ENCODE assay signal across 14 cellular contexts in the genomic region with DNA sequence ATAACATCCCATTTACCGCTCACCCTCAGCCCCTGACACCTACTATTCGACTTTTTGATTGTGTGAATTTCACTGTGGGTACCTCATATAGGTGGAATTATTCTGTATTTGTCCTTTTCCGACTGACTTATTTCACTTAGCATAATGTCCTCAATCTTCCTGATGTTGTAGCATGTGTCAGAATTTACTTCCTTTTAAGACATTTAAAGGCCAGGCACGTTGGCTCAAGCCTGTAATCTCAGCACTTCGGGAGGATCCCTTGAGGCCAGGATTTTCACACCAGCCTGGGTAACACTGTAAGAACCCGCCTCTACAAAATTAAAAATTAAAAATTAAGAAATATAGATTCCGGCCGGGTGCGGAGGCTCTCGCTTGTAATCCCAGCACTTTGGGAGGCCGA. TPM values are rescaled to one million over a fixed set of nuclear protein-coding genes. Genes with fewer than 3 reads are reported as not detected.
DNase-seq lines count a peak whose midpoint lies in the region; ATAC-seq and TF ChIP-seq lines count a peak whose summit lies in the region.
"Had no signal": no experiment of that assay in that cellular context is flagged by ENCODE, and none has a peak within 500 bp of the region (broad histone marks: within the 10 kb centered on the region; RNA-seq: fewer than 3 reads in every experiment).

No MANE protein-coding gene starts in this region.

- H3K27ac Mint-ChIP-seq in GM23338: no peak overlapping the region

- H3K9me3 ChIP-seq in upper lobe of right lung: no peaks in the 10 kb centered on the region
- H3K9me3 ChIP-seq: A549, BLaER1, HAP-1 had no signal

- H3K9me2 ChIP-seq in GM23338 (ENCODE audit: insufficient read depth): no peaks in the 10 kb centered on the region

- H2AFZ ChIP-seq in GM23338: no peak overlapping the region

- H3K36me3 ChIP-seq in GM23338 (ENCODE audit: insufficient read depth) (no peaks in the 10 kb centered on the region), upper lobe of right lung (peaks cover 4% of the 10 kb centered on the region)
- H3K36me3 ChIP-seq: HAP-1 had no signal

- H3K27ac ChIP-seq in GM23338 (ENCODE audit: low read depth) (0 out of 2 replicates have a peak overlapping the region, but pooled peaks have one; percentile 2), upper lobe of right lung (no peak overlapping the region)
- H3K27ac ChIP-seq: A549, BLaER1 had no signal

- H3K27me3 Mint-ChIP-seq in GM23338 (ENCODE audit: insufficient read depth, low read depth, poor library complexity): no peaks in the 10 kb centered on the region

- H3F3A ChIP-seq in GM23338 (replicated peaks; ENCODE audit: low read depth): no peaks in the 10 kb centered on the region

- H3K79me2 ChIP-seq in GM23338 (replicated peaks; ENCODE audit: insufficient read depth): no peaks in the 10 kb centered on the region

- H3K36me3 Mint-ChIP-seq in GM23338 (ENCODE audit: low read depth): peaks cover 17% of the 10 kb centered on the region

- no peak overlapping the region for H3K4me3 Mint-ChIP-seq in GM23338

- H3K4me2 ChIP-seq in GM23338: no peak overlapping the region
- H3K4me2 ChIP-seq: A549, BLaER1 had no signal

- H3K4me1 ChIP-seq in GM23338 (ENCODE audit: insufficient read depth): no peaks in the 10 kb centered on the region
- no peaks in the 10 kb centered on the region for H3K4me1 ChIP-seq in upper lobe of right lung
- H3K4me1 ChIP-seq: A549, BLaER1, HAP-1 had no signal

- H3K27me3 ChIP-seq in GM23338 (ENCODE audit: insufficient read depth) (no peaks in the 10 kb centered on the region), upper lobe of right lung (no peaks in the 10 kb centered on the region)
- H3K27me3 ChIP-seq: BLaER1 had no signal

- no peaks in the 10 kb centered on the region; the same call in 2 of the 3 replicates for H3K4me1 Mint-ChIP-seq in GM23338

- TF ChIP-seq CTCF in GM23338 (conservative IDR thresholded peaks at IDR 0.05; ENCODE audit: low read depth in 2 of 2): no peak
- TF ChIP-seq CTCF in upper lobe of right lung (IDR thresholded peaks at IDR 0.05): no peak

- no peaks in the 10 kb centered on the region for H4K20me1 ChIP-seq in GM23338 (replicated peaks; ENCODE audit: insufficient read depth)

- intact Hi-C loops in upper lobe of right lung (cut with DNase I): no loop called here

- DNase-seq in GM23338 (ENCODE audit: low spot score) (no peak), left lobe of liver (ENCODE audit: low spot score) (peak; percentile 14), mucosa of gallbladder (ENCODE audit: low spot score) (peak; percentile 2), upper lobe of right lung (no peak), occipital lobe (lab: John Stamatoyannopoulos, UW) (no peak), HT-29 (ENCODE audit: low spot score) (no peak)
- DNase-seq: Calu3, DMS 273 treated with DMSO at 0.1 percent for 48 hours had no signal

- ATAC-seq in GM23338 (no peak), left lobe of liver (no peak), upper lobe of right lung (no peak), GM21381 (IDR thresholded peaks at IDR 0.05; ENCODE audit: unreplicated experiment) (no peak)
- ATAC-seq: A549, GM12878, K562 had no signal

- H3K9me3 Mint-ChIP-seq in GM23338: no peaks in the 10 kb centered on the region

- H3K4me3 ChIP-seq in GM23338 (no peak overlapping the region), upper lobe of right lung (peak overlapping the region; percentile 8)
- H3K4me3 ChIP-seq: A549, BLaER1, GM12878, HAP-1, K562 had no signal

TF ChIP-seq in GM23338, 12 proteins besides CTCF, POLR2A, EP300 and RAD21 (continues in another document):
- TF ChIP-seq EZH2phosphoT487 (IDR thresholded peaks at IDR 0.05; ENCODE audit: unreplicated experiment) (no peak), JUNB (IDR thresholded peaks at IDR 0.05; ENCODE audit: unreplicated experiment) (no peak), REST (IDR thresholded peaks at IDR 0.05; ENCODE audit: unreplicated experiment) (no peak), ZNF114 (CRISPR knock-in tag; IDR thresholded peaks at IDR 0.05) (no peak), NANOG (IDR thresholded peaks at IDR 0.05; ENCODE audit: borderline replicate concordance) (no peak), CREB1 (CRISPR knock-in tag; IDR thresholded peaks at IDR 0.05; ENCODE audit: low read depth) (no peak), POLR2AphosphoS5 (IDR thresholded peaks at IDR 0.05; ENCODE audit: low read depth) (no peak)
- TF ChIP-seq, protein P1, sequence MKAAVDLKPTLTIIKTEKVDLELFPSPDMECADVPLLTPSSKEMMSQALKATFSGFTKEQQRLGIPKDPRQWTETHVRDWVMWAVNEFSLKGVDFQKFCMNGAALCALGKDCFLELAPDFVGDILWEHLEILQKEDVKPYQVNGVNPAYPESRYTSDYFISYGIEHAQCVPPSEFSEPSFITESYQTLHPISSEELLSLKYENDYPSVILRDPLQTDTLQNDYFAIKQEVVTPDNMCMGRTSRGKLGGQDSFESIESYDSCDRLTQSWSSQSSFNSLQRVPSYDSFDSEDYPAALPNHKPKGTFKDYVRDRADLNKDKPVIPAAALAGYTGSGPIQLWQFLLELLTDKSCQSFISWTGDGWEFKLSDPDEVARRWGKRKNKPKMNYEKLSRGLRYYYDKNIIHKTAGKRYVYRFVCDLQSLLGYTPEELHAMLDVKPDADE (IDR thresholded peaks at IDR 0.05): no peak

RNA-seq across cellular contexts. Expression of gene ZNF490, which starts 13.0 kb away (rescaled TPM):
- total RNA-seq in GM23338 (2014; rRNA removed; shearing (Covaris generic)): 7.3 and 8.5 TPM in 2 replicates
- 1.3 and 1.4 TPM in 2 replicates for polyA plus RNA-seq in GM23338 (2016; fragmentation: Nextera tagmentation; extraction: Ambion mirVana)
- total RNA-seq in left lobe of liver (3.9 TPM), mucosa of gallbladder (15.6 TPM), upper lobe of right lung (12.2 TPM), occipital lobe (11.4 TPM)
- total RNA-seq in HT-29 (2014; rRNA removed; shearing (Covaris generic)): 1.6 and 2.0 TPM in 2 replicates

RNA-seq across cellular contexts. Expression of gene ZNF791, which starts 13.1 kb away (rescaled TPM):
- total RNA-seq in GM23338 (2014; rRNA removed; shearing (Covaris generic)): 15.3 TPM in 2 replicates
- polyA plus RNA-seq in GM23338 (2016; fragmentation: Nextera tagmentation; extraction: Ambion mirVana): 9.8 and 12.2 TPM in 2 replicates
- 9.1 TPM for total RNA-seq in left lobe of liver
- total RNA-seq in mucosa of gallbladder: 27.1 TPM
- 29.7 TPM for total RNA-seq in upper lobe of right lung
- total RNA-seq in occipital lobe: 27.6 TPM
- total RNA-seq in HT-29 (2014; rRNA removed; shearing (Covaris generic)): 3.0 and 4.4 TPM in 2 replicates

RNA-seq across cellular contexts. Expression of gene ZNF564, which starts 46.3 kb away (rescaled TPM):
- total RNA-seq in GM23338 (2014; rRNA removed; shearing (Covaris generic)): 8.6 and 8.9 TPM in 2 replicates
- 5.8 and 7.1 TPM in 2 replicates for polyA plus RNA-seq in GM23338 (2016; fragmentation: Nextera tagmentation; extraction: Ambion mirVana)
- total RNA-seq in left lobe of liver (5.3 TPM), mucosa of gallbladder (13.9 TPM), upper lobe of right lung (13.7 TPM), occipital lobe (34.0 TPM)
- 1.5 and 3.0 TPM in 2 replicates for total RNA-seq in HT-29 (2014; rRNA removed; shearing (Covaris generic))

Comparison
In these comparisons a context has a peak if more than half of its experiments do, and no peak if none do; other contexts are left out.
1. DNase-seq: peak in left lobe of liver (single experiment) and mucosa of gallbladder (single experiment); none in GM23338 (single experiment), upper lobe of right lung (single experiment), occipital lobe (single experiment) and HT-29 (single experiment).